ENCODE assay signal across 15 cellular contexts in the genomic region with DNA sequence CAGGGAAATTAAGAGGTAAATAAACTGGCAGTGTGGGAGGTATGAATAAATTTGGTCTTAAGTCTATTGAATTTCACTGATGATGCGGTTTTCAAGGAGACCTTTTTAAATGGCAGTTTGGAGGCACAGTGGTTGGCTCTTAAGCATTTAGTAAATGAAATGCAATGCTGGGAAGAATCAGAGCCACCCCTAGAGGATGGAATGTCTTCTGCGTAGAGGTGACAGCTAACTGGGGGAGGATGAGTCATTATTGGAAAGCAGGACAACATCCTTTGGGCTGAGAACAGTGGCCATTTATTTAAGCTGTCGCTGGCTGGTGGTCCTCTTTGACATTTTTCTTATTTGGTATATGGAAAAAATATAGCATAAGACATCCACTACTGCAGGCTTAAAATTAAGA.
DNase-seq lines count a peak whose midpoint lies in the region; ATAC-seq and TF ChIP-seq lines count a peak whose summit lies in the region.
"Had no signal": no experiment of that assay in that cellular context is flagged by ENCODE, and none has a peak within 500 bp of the region (broad histone marks: within the 10 kb centered on the region; RNA-seq: fewer than 3 reads in every experiment).

No MANE protein-coding gene starts in this region.

- no peak overlapping the region for H3K9ac ChIP-seq in neural progenitor cell

- H3K9me3 ChIP-seq in neural progenitor cell (ENCODE audit: low read depth) = no peaks in the 10 kb centered on the region
- H3K9me3 ChIP-seq: transverse colon had no signal

- no peak overlapping the region for H3K4me3 ChIP-seq in neural progenitor cell
- H3K4me3 ChIP-seq: transverse colon had no signal

- peaks cover 5% of the 10 kb centered on the region for H3K27me3 Mint-ChIP-seq in neural progenitor cell (ENCODE audit: insufficient read depth, low read depth)

- H3K4me1 Mint-ChIP-seq in neural progenitor cell = no peaks in the 10 kb centered on the region

- H4K20me1 ChIP-seq in neural progenitor cell (ENCODE audit: low read depth) = no peaks in the 10 kb centered on the region

- peaks cover 3% of the 10 kb centered on the region for H3K4me1 ChIP-seq in neural progenitor cell
- H3K4me1 ChIP-seq: transverse colon had no signal

- peak overlapping the region; percentile 50 for H2AFZ ChIP-seq in neural progenitor cell (replicated peaks)

- no peaks in the 10 kb centered on the region for H3K9me3 Mint-ChIP-seq in neural progenitor cell

- no peaks in the 10 kb centered on the region for H3K36me3 Mint-ChIP-seq in neural progenitor cell

- no peaks in the 10 kb centered on the region for H3F3A ChIP-seq in neural progenitor cell (ENCODE audit: low read depth)

- ATAC-seq in HG03175 (IDR thresholded peaks at IDR 0.05; ENCODE audit: unreplicated experiment) (no peak), HG03045 (IDR thresholded peaks at IDR 0.05; ENCODE audit: unreplicated experiment) (no peak)

- no peaks in the 10 kb centered on the region for H3K36me3 ChIP-seq in neural progenitor cell
- H3K36me3 ChIP-seq: transverse colon had no signal

- H3K27ac Mint-ChIP-seq in neural progenitor cell = no peak overlapping the region

- TF ChIP-seq CTCF in neural progenitor cell (IDR thresholded peaks at IDR 0.05) = peak; percentile 67

- H3K27me3 ChIP-seq in neural progenitor cell = no peaks in the 10 kb centered on the region
- H3K27me3 ChIP-seq: transverse colon had no signal

- DNase-seq in NCI-H1436 (lab: John Stamatoyannopoulos, UW) = peak; percentile 12
- DNase-seq in NCI-H1436 treated with DMSO at 0.1 percent for 48 hours (lab: John Stamatoyannopoulos, UW) = no peak
- peak; percentile 75 for DNase-seq in M059J (ENCODE audit: low read depth)
- DNase-seq in cerebellum (ENCODE audit: low spot score) = peak; percentile 26
- peak; percentile 65 for DNase-seq in neural progenitor cell (ENCODE audit: low spot score)
- no peak for DNase-seq in GM19240 (ENCODE audit: insufficient read length, low spot score)
- DNase-seq: activated T-cell treated with anti-CD3 and anti-CD28 coated beads, Interleukin-2, amount 50 U/mL, for 48 hours; amygdala; dermis blood vessel endothelial cell; NCI-H526 treated with DMSO at 0.1 percent for 48 hours; nucleus accumbens; stimulated activated CD4-positive, alpha-beta T cell treated with anti-CD3 and anti-CD28 coated beads, Interleukin-12 subunit alpha, Interleukin-12 subunit beta, amount 100 ng/mL, for 4 hours; transverse colon had no signal

- no peak overlapping the region for H3K4me3 Mint-ChIP-seq in neural progenitor cell

- no peak overlapping the region for H3K4me2 ChIP-seq in neural progenitor cell

- no peak overlapping the region for H3K27ac ChIP-seq in neural progenitor cell
- H3K27ac ChIP-seq: transverse colon had no signal

- no peaks in the 10 kb centered on the region for H3K79me2 ChIP-seq in neural progenitor cell (ENCODE audit: low read depth)

Comparison
In these comparisons a context has a peak if more than half of its experiments do, and no peak if none do; other contexts are left out.
1. DNase-seq: peak in NCI-H1436 (single experiment), M059J (single experiment), cerebellum (single experiment) and neural progenitor cell (single experiment); none in NCI-H1436 treated with DMSO at 0.1 percent for 48 hours (single experiment) and GM19240 (single experiment).